9 cellular contexts compared by ENCODE assay signal in genomic region chr22:37309221-37310074, GRCh38. TPM values are rescaled to one million over a fixed set of nuclear protein-coding genes. Genes with fewer than 3 reads are reported as not detected.
DNase-seq lines count a peak whose midpoint lies in the region; ATAC-seq and TF ChIP-seq lines count a peak whose summit lies in the region.
"Had no signal": no experiment of that assay in that cellular context is flagged by ENCODE, and none has a peak within 500 bp of the region (broad histone marks: within the 10 kb centered on the region; RNA-seq: fewer than 3 reads in every experiment).

No MANE protein-coding gene starts in this region.

- no peaks in the 10 kb centered on the region for H3K27me3 ChIP-seq in GM06990 (replicated peaks; ENCODE audit: control insufficient read depth, insufficient read depth, low read length)
- no peaks in the 10 kb centered on the region for H3K27me3 ChIP-seq in naive thymus-derived CD4-positive, alpha-beta T cell (ENCODE audit: control insufficient read depth in 2 of 2, insufficient read depth in 2 of 2, low read length in 2 of 2)
- H3K27me3 ChIP-seq: uterus had no signal

- peaks cover 11% of the 10 kb centered on the region for H3K36me3 ChIP-seq in GM06990 (ENCODE audit: control insufficient read depth, insufficient read depth, low read length)
- H3K36me3 ChIP-seq in naive thymus-derived CD4-positive, alpha-beta T cell (ENCODE audit: control insufficient read depth in 2 of 3, insufficient read depth in 3 of 3, low read length in 3 of 3): peaks cover 4 to 67% (median 6%) of the 10 kb centered on the region in 3 experiments
- H3K36me3 ChIP-seq: uterus had no signal

- no peaks in the 10 kb centered on the region for H3K9me3 ChIP-seq in naive thymus-derived CD4-positive, alpha-beta T cell (ENCODE audit: control insufficient read depth in 2 of 3, low read length in 3 of 3)
- H3K9me3 ChIP-seq: uterus had no signal

- H3K27ac ChIP-seq in naive thymus-derived CD4-positive, alpha-beta T cell (ENCODE audit: low read depth, low read length): peak overlapping the region; percentile 84
- H3K27ac ChIP-seq: uterus had no signal

- no peak for TF ChIP-seq CTCF in GM06990 (IDR thresholded peaks at IDR 0.05; ENCODE audit: insufficient read depth, low read length, poor library complexity, severe bottlenecking)

- H3K4me3 Mint-ChIP-seq in activated CD8-positive, alpha-beta memory T cell treated with anti-CD3 and anti-CD28 coated beads, Interleukin-2, amount 10 ng/mL, durations not matched to agents 7 days and 5 days: peak overlapping the region; percentile 51
- peak overlapping the region; percentile 75 to 94 (median 84) for H3K4me3 Mint-ChIP-seq in naive thymus-derived CD4-positive, alpha-beta T cell

- DNase-seq in GM06990 (ENCODE audit: extremely low read depth, insufficient read length): peak; percentile 58
- DNase-seq in KG1 (lab: John Stamatoyannopoulos, UW): peak; percentile 62
- peak; percentile 90 for DNase-seq in activated CD8-positive, alpha-beta memory T cell treated with anti-CD3 and anti-CD28 coated beads, Interleukin-2, amount 10 ng/mL, durations not matched to agents 7 days and 5 days
- DNase-seq in naive thymus-derived CD4-positive, alpha-beta T cell: peak in 8 of 9 donors; percentile 46 to 72 (median 67)
- no peak for DNase-seq in occipital lobe (lab: John Stamatoyannopoulos, UW)
- DNase-seq: uterus had no signal

- peaks cover 76% of the 10 kb centered on the region for H3K36me3 Mint-ChIP-seq in activated CD8-positive, alpha-beta memory T cell treated with anti-CD3 and anti-CD28 coated beads, Interleukin-2, amount 10 ng/mL, durations not matched to agents 7 days and 5 days
- peaks cover 0 to 67% (median 10%) of the 10 kb centered on the region in 5 donors for H3K36me3 Mint-ChIP-seq in naive thymus-derived CD4-positive, alpha-beta T cell

- ATAC-seq in activated CD8-positive, alpha-beta memory T cell treated with anti-CD3 and anti-CD28 coated beads, Interleukin-2, amount 10 ng/mL, durations not matched to agents 7 days and 5 days: peak; percentile 54
- peak; percentile 49 for ATAC-seq in naive thymus-derived CD4-positive, alpha-beta T cell
- no peak for ATAC-seq in GM18511 (IDR thresholded peaks at IDR 0.05; ENCODE audit: unreplicated experiment)
- no peak for ATAC-seq in HG02884 (IDR thresholded peaks at IDR 0.05; ENCODE audit: unreplicated experiment)
- no peak for ATAC-seq in HG02870 (IDR thresholded peaks at IDR 0.05; ENCODE audit: unreplicated experiment)

- intact Hi-C loops in naive thymus-derived CD4-positive, alpha-beta T cell (cut with micrococcal nuclease): loop anchor here in 1 of 2 donors (1.0 kb wide), 1 partner anchor 9 kb away; no protein-coding TSS in a partner anchor

- H3K27me3 Mint-ChIP-seq in activated CD8-positive, alpha-beta memory T cell treated with anti-CD3 and anti-CD28 coated beads, Interleukin-2, amount 10 ng/mL, durations not matched to agents 7 days and 5 days: no peaks in the 10 kb centered on the region
- no peaks in the 10 kb centered on the region for H3K27me3 Mint-ChIP-seq in naive thymus-derived CD4-positive, alpha-beta T cell

- peak overlapping the region; percentile 100 for H3K27ac Mint-ChIP-seq in activated CD8-positive, alpha-beta memory T cell treated with anti-CD3 and anti-CD28 coated beads, Interleukin-2, amount 10 ng/mL, durations not matched to agents 7 days and 5 days
- H3K27ac Mint-ChIP-seq in naive thymus-derived CD4-positive, alpha-beta T cell: peak overlapping the region; percentile 89 to 100 (median 97)

- CTCF ChIA-PET in activated CD8-positive, alpha-beta memory T cell treated with anti-CD3 and anti-CD28 coated beads, Interleukin-2, amount 10 ng/mL, durations not matched to agents 7 days and 5 days (lab: Charles Lee): interaction anchor here (0.8 to 2.9 kb wide), 18 partner anchors 8 to 258 kb away, joined by 3 to 17 read pairs (median 4); no protein-coding TSS in a partner anchor
- CTCF ChIA-PET in naive thymus-derived CD4-positive, alpha-beta T cell (lab: Charles Lee): interaction anchor here (0.7 to 2.9 kb wide), 11 partner anchors 9 to 257 kb away, joined by 3 to 34 read pairs (median 5); partner anchors contain the start of gene CYTH4

- POLR2A ChIA-PET in naive thymus-derived CD4-positive, alpha-beta T cell (lab: Charles Lee): interaction anchor here (0.6 to 8.9 kb wide), 20 partner anchors 9 to 177 kb away, joined by 3 to 70 read pairs (median 5); partner anchors contain the start of genes CYTH4, MFNG and RAC2

- H3K4me1 Mint-ChIP-seq in activated CD8-positive, alpha-beta memory T cell treated with anti-CD3 and anti-CD28 coated beads, Interleukin-2, amount 10 ng/mL, durations not matched to agents 7 days and 5 days: peaks cover 92% of the 10 kb centered on the region
- peaks cover 63 to 87% (median 83%) of the 10 kb centered on the region in 7 donors for H3K4me1 Mint-ChIP-seq in naive thymus-derived CD4-positive, alpha-beta T cell

- H3K4me3 ChIP-seq in GM06990 (replicated peaks; ENCODE audit: low read depth, low read length): peak overlapping the region; percentile 1; the same call in 1 of the 2 replicates
- H3K4me3 ChIP-seq in naive thymus-derived CD4-positive, alpha-beta T cell (ENCODE audit: low read length): peak overlapping the region; percentile 34
- H3K4me3 ChIP-seq: uterus had no signal

- peaks cover 61 to 72% of the 10 kb centered on the region in 2 donors for H3K4me1 ChIP-seq in naive thymus-derived CD4-positive, alpha-beta T cell (ENCODE audit: control insufficient read depth in 2 of 2, insufficient read depth in 2 of 2, low read length in 2 of 2)

- H3K9me3 Mint-ChIP-seq in activated CD8-positive, alpha-beta memory T cell treated with anti-CD3 and anti-CD28 coated beads, Interleukin-2, amount 10 ng/mL, durations not matched to agents 7 days and 5 days (ENCODE audit: low read depth): no peaks in the 10 kb centered on the region
- H3K9me3 Mint-ChIP-seq in naive thymus-derived CD4-positive, alpha-beta T cell: peaks cover 0 to 3% (median 0%) of the 10 kb centered on the region in 11 donors

RNA-seq across cellular contexts. Expression of gene CYTH4, which starts 27.1 kb away (rescaled TPM):
- 100 to 1,000 TPM in 1 of 2 experiments, 10 to 100 TPM in 1; 97.8 to 123 TPM for total RNA-seq in activated CD8-positive, alpha-beta memory T cell treated with anti-CD3 and anti-CD28 coated beads, Interleukin-2, amount 10 ng/mL, durations not matched to agents 7 days and 5 days
- total RNA-seq in naive thymus-derived CD4-positive, alpha-beta T cell: 100 to 1,000 TPM; 123 to 227 (median 214) TPM
- polyA plus RNA-seq in naive thymus-derived CD4-positive, alpha-beta T cell: 10 to 100 TPM; 49.5 to 71.1 TPM
- 2.3 TPM for total RNA-seq in occipital lobe

Comparison
In these comparisons a context has a peak if more than half of its experiments do, and no peak if none do; other contexts are left out.
1. ATAC-seq: peak in activated CD8-positive, alpha-beta memory T cell treated with anti-CD3 and anti-CD28 coated beads, Interleukin-2, amount 10 ng/mL, durations not matched to agents 7 days and 5 days (single experiment) and naive thymus-derived CD4-positive, alpha-beta T cell (single experiment); none in GM18511 (single experiment), HG02884 (single experiment) and HG02870 (single experiment).
2. RNA of gene CYTH4, which starts 27.1 kb away (total RNA-seq): 123 to 227 TPM in naive thymus-derived CD4-positive, alpha-beta T cell and 97.8 to 123 TPM in activated CD8-positive, alpha-beta memory T cell treated with anti-CD3 and anti-CD28 coated beads, Interleukin-2, amount 10 ng/mL, durations not matched to agents 7 days and 5 days; 2.3 TPM in occipital lobe (single experiment); every median in the first group is over 10 times any median in the second.